Comparison of ENCODE assay signal across 27 cellular contexts in genomic region chrX:140495739-140496138, GRCh38. TPM values are rescaled to one million over a fixed set of nuclear protein-coding genes. Genes with fewer than 3 reads are reported as not detected.
DNase-seq lines count a peak whose midpoint lies in the region; ATAC-seq, FAIRE-seq and TF ChIP-seq lines count a peak whose summit lies in the region.
"Had no signal": no experiment of that assay in that cellular context is flagged by ENCODE, and none has a peak within 500 bp of the region (broad histone marks: within the 10 kb centered on the region; RNA-seq: fewer than 3 reads in every experiment).

No MANE protein-coding gene starts in this region.

- intact Hi-C loops in K562 (cut with micrococcal nuclease), result no loop called here
- intact Hi-C loops in pancreas (cut with DNase I), result no loop called here

- WGBS in A549 (ENCODE audit: missing lambda C conversion rate), result 69% methylated on average over 1 of the region's 1 CpG
- WGBS in K562 (ENCODE audit: insufficient coverage, low coverage, missing lambda C conversion rate), result 0% methylated on average over 1 of the region's 1 CpG
- 63 to 74% methylated on average over 1 of the region's 1 CpG for WGBS in pancreas, 2 donors

- CTCF ChIA-PET in A549 (lab: Yijun Ruan, JAX), result no interaction called here
- CTCF ChIA-PET in HEK293T (lab: Yijun Ruan, JAX), result no interaction called here
- CTCF ChIA-PET in K562 (lab: Yijun Ruan, JAX; ENCODE audit: low intra/inter-chr PET ratio), result no interaction called here

- in situ Hi-C loops in K562 (cut with MboI), result loop anchor here (25.0 kb wide), 1 partner anchor 1383 kb away; no protein-coding TSS in a partner anchor

- no peak for DNase-seq in A549 (ENCODE audit: low read depth in 1 of 2, low spot score in 1 of 2)
- no peak for DNase-seq in HEK293T (ENCODE audit: extremely low spot score)
- DNase-seq in K562 (ENCODE audit: extremely low read depth in 1 of 4, low spot score in 3 of 4), result no peak
- DNase-seq in pancreas, result no peak
- DNase-seq in A172 (ENCODE audit: low spot score), result no peak
- no peak for DNase-seq in Ammon's horn (ENCODE audit: low spot score)
- DNase-seq: 8988T; BE2C; Calu3; CD4-positive, alpha-beta T cell; CD8-positive, alpha-beta memory T cell; COR-L47; DMS53; DMS79 treated with DMSO at 0.1 percent for 48 hours; GF-D8; GOT3; H7; HCEC 1CT; HFFc6 had no signal

- no peak overlapping the region for H3K4me3 ChIP-seq in A549
- H3K4me3 ChIP-seq in K562, result no peak overlapping the region
- H3K4me3 ChIP-seq in pancreas, result no peak overlapping the region
- H3K4me3 ChIP-seq: BLaER1 treated with 17β-estradiol and CSF1 and Interleukin-3, amounts not matched to agents 10 nM and 100 nM had no signal

- no peaks in the 10 kb centered on the region for H4K20me1 ChIP-seq in K562 (replicated peaks; ENCODE audit: control insufficient read depth, insufficient read depth, low read length)

- H3K79me2 ChIP-seq in K562 (ENCODE audit: control insufficient read depth, insufficient read depth, low read length), result no peaks in the 10 kb centered on the region

- H3K9me3 ChIP-seq in A549 (no peaks in the 10 kb centered on the region), K562 (replicated peaks; ENCODE audit: control insufficient read depth, insufficient read depth, low read depth, low read length) (no peaks in the 10 kb centered on the region), pancreas (no peaks in the 10 kb centered on the region)
- H3K9me3 ChIP-seq: BE2C had no signal

- no peaks in the 10 kb centered on the region for H3K4me1 ChIP-seq in A549
- no peaks in the 10 kb centered on the region for H3K4me1 ChIP-seq in K562 (replicated peaks in 1 of 2; ENCODE audit: control insufficient read depth in 2 of 2, insufficient read depth in 2 of 2, low read length in 2 of 2)
- no peaks in the 10 kb centered on the region for H3K4me1 ChIP-seq in pancreas
- H3K4me1 ChIP-seq: BE2C; BLaER1 treated with 17β-estradiol and CSF1 and Interleukin-3, amounts not matched to agents 10 nM and 100 nM had no signal

- H2AFZ ChIP-seq in K562 (ENCODE audit: low read depth, low read length), result no peak overlapping the region

- H3K9me1 ChIP-seq in K562 (ENCODE audit: control insufficient read depth, insufficient read depth, low read length), result no peaks in the 10 kb centered on the region

- BruUV-seq in K562 (replicated peaks; lab: Mats Ljungman, UMichigan), result no TSS peak

- no peaks in the 10 kb centered on the region for H3K27me3 ChIP-seq in K562 (ENCODE audit: control insufficient read depth in 2 of 2, insufficient read depth in 2 of 2, low read length in 2 of 2)
- peaks cover 0 to 38% (median 9%) of the 10 kb centered on the region in 4 donors for H3K27me3 ChIP-seq in pancreas

- H3K9ac ChIP-seq in K562 (ENCODE audit: insufficient read depth in 1 of 2, low read depth in 2 of 2, low read length in 2 of 2), result no peak overlapping the region
- H3K9ac ChIP-seq: BLaER1 treated with 17β-estradiol and CSF1 and Interleukin-3, amounts not matched to agents 10 nM and 100 nM had no signal

- H3K27ac ChIP-seq in A549, result no peak overlapping the region
- no peak overlapping the region for H3K27ac ChIP-seq in K562 (ENCODE audit: extremely low read depth, low read depth, low read length)
- no peak overlapping the region for H3K27ac ChIP-seq in pancreas
- H3K27ac ChIP-seq: BLaER1 treated with 17β-estradiol and CSF1 and Interleukin-3, amounts not matched to agents 10 nM and 100 nM had no signal

- no peak for ATAC-seq in A549
- no peak for ATAC-seq in K562
- no peak for ATAC-seq in pancreas
- no peak for ATAC-seq in HG03439 (IDR thresholded peaks at IDR 0.05; ENCODE audit: unreplicated experiment)

- H3K36me3 ChIP-seq in K562 (ENCODE audit: control insufficient read depth, insufficient read depth, low read length) (no peaks in the 10 kb centered on the region), pancreas (no peaks in the 10 kb centered on the region)
- H3K36me3 ChIP-seq: BE2C; BLaER1 treated with 17β-estradiol and CSF1 and Interleukin-3, amounts not matched to agents 10 nM and 100 nM had no signal

- POLR2A ChIA-PET in A549 (lab: Yijun Ruan, JAX), result no interaction called here
- POLR2A ChIA-PET in HEK293T (lab: Yijun Ruan, JAX), result no interaction called here
- POLR2A ChIA-PET in K562 (lab: Yijun Ruan, JAX), result no interaction called here

- TF ChIP-seq RAD21 in A549 (conservative IDR thresholded peaks at IDR 0.05 in 1 of 2, IDR thresholded peaks at IDR 0.05 in 1 of 2) (no peak), K562 (CRISPR knock-in tag; conservative IDR thresholded peaks at IDR 0.05 in 1 of 2, IDR thresholded peaks at IDR 0.05 in 1 of 2) (no peak)

- TF ChIP-seq POLR2A in A549 (IDR thresholded peaks at IDR 0.05; ENCODE audit: low read length), result no peak
- no peak for TF ChIP-seq POLR2A in K562 (conservative IDR thresholded peaks at IDR 0.05)

- TF ChIP-seq CTCF in A549 (IDR thresholded peaks at IDR 0.05), result no peak
- no peak for TF ChIP-seq CTCF in K562 (IDR thresholded peaks at IDR 0.05 in 2 of 3, conservative IDR thresholded peaks at IDR 0.05 in 1 of 3; ENCODE audit: insufficient read depth in 2 of 3, low read depth in 1 of 3, low read length in 3 of 3)
- no peak for TF ChIP-seq CTCF in pancreas (IDR thresholded peaks at IDR 0.05)

- TF ChIP-seq EP300 in A549 (IDR thresholded peaks at IDR 0.05) (no peak), K562 (IDR thresholded peaks at IDR 0.05; ENCODE audit: low read length) (no peak)

- H3K4me2 ChIP-seq in A549 (no peak overlapping the region), K562 (ENCODE audit: insufficient read depth, low read length) (no peak overlapping the region)
- H3K4me2 ChIP-seq: BLaER1 treated with 17β-estradiol and CSF1 and Interleukin-3, amounts not matched to agents 10 nM and 100 nM had no signal

- FAIRE-seq in A549 (lab: Jason Lieb, UNC), result no peak
- no peak for FAIRE-seq in K562 (lab: Jason Lieb, UNC)
- peak; percentile 26 for FAIRE-seq in pancreas (lab: Jason Lieb, UNC)
- FAIRE-seq: GM12891, GM18507 had no signal

TF ChIP-seq in A549, 52 proteins besides CTCF, POLR2A, EP300 and RAD21:
- no peak for TF ChIP-seq RFX5 (IDR thresholded peaks at IDR 0.05)
- no peak for TF ChIP-seq CBX8 (IDR thresholded peaks at IDR 0.05)
- peak; percentile 75 for TF ChIP-seq MAFK (IDR thresholded peaks at IDR 0.05; ENCODE audit: partially characterized antibody)
- no peak for TF ChIP-seq ZNF302 (CRISPR knock-in tag; IDR thresholded peaks at IDR 0.05)
- TF ChIP-seq HOXA7 (CRISPR knock-in tag; IDR thresholded peaks at IDR 0.05), result no peak
- no peak for TF ChIP-seq FOSL2 (IDR thresholded peaks at IDR 0.05)
- no peak for TF ChIP-seq FOSL2 (CRISPR knock-in tag; IDR thresholded peaks at IDR 0.05)

TF ChIP-seq in HEK293T, 16 proteins besides CTCF, POLR2A, EP300 and RAD21:
- TF ChIP-seq PKNOX1 (IDR thresholded peaks at IDR 0.05) (peak; percentile 54), ZNF384 (IDR thresholded peaks at IDR 0.05) (no peak)

TF ChIP-seq in K562, 482 proteins besides CTCF, POLR2A, EP300 and RAD21:
- TF ChIP-seq ZNF76 (CRISPR knock-in tag; IDR thresholded peaks at IDR 0.05; ENCODE audit: borderline replicate concordance) (no peak), ZNF316 (IDR thresholded peaks at IDR 0.05) (peak; percentile 50; the same call in 1 of the 2 replicates)

RNA-seq across cellular contexts. Expression of gene SOX3, which starts 9.1 kb away (rescaled TPM):
- polyA plus RNA-seq in A549 (2011; rRNA removed) (not detected in 2 replicates), A549 (2017; fragmentation: RNase III; extraction: RNeasy Plus Mini Kit Qiagen cat#74134 plus additional on column Dnase treatment) (not detected in 3 replicates), K562 (2011; rRNA removed) (not detected in 2 replicates), K562 (2014; fragmentation: Illumina TruSeq; extraction: Trizol) (not detected in 2 replicates), K562 (2014; fragmentation: Nextera tagmentation; extraction: Ambion mirVana) (not detected), K562 (2014; rRNA removed) (not detected in 2 replicates), pancreas (not detected)
- not detected in 2 replicates for polyA plus RNA-seq in A549 (2012; cell fraction: cytosol; rRNA removed)
- polyA plus RNA-seq in A549 (2012; cell fraction: nucleus; rRNA removed), result not detected in 2 replicates
- not detected in 2 replicates for polyA minus RNA-seq in A549 (2011; rRNA and poly(A)+ RNA removed)
- total RNA-seq in K562 (2011; cell fraction: chromatin; rRNA removed; ENCODE audit: low replicate concordance), result not detected in 2 replicates
- not detected in 2 replicates for total RNA-seq in K562 (2011; cell fraction: nucleolus; rRNA removed)
- total RNA-seq in K562 (2011; cell fraction: nucleoplasm; rRNA removed), result not detected in 2 replicates
- total RNA-seq in K562 (2014; rRNA removed) (not detected in 2 replicates), K562 (2014; rRNA removed; fragmentation: Illumina TruSeq; extraction: Trizol) (not detected in 2 replicates), K562 (2015; rRNA removed; fragmentation: Illumina TruSeq; extraction: Trizol) (not detected in 2 replicates), K562 (2021) (not detected in 2 replicates), pancreas (under 1 TPM in 1 of 6 donors, not detected in 5; 0.06 TPM)
- not detected in 2 replicates for polyA plus RNA-seq in K562 (2011; cell fraction: cytosol; rRNA removed)
- not detected in 2 replicates for polyA plus RNA-seq in K562 (2011; cell fraction: nucleus; rRNA removed)
- polyA plus RNA-seq in K562 (2012), result not detected in 2 replicates
- not detected in 2 replicates for polyA minus RNA-seq in K562 (2011; rRNA and poly(A)+ RNA removed)
- not detected in 2 replicates for polyA minus RNA-seq in K562 (2011; cell fraction: cytosol; rRNA and poly(A)+ RNA removed)
- polyA minus RNA-seq in K562 (2011; cell fraction: nucleus; rRNA and poly(A)+ RNA removed), result not detected in 2 replicates
- total RNA-seq in A172 (2014; rRNA removed; shearing (Covaris generic)), result not detected in 2 replicates
- total RNA-seq: Calu3; CD4-positive, alpha-beta T cell; CD8-positive, alpha-beta memory T cell; Daoy; G401; HFFc6 had no signal
- polyA plus RNA-seq: AG04450; CD14-positive monocyte; CD8-positive, alpha-beta memory T cell had no signal

Comparison
In these comparisons a context has a peak if more than half of its experiments do, and no peak if none do; other contexts are left out.
1. Of the 35 proteins assayed by ChIP-seq in both K562 and A549: peak only in K562: none; only in A549: MAFK; in both: none; in neither: 34.